In genomic region chr14:56170877-56171422, GRCh38 we compare ENCODE assay signal across 18 cellular contexts. TPM values are rescaled to one million over a fixed set of nuclear protein-coding genes. Genes with fewer than 3 reads are reported as not detected.
A peak's percentile ranks its signal among the peaks of the same experiment; 100 is the strongest.
DNase-seq lines count a peak whose midpoint lies in the region; ATAC-seq and TF ChIP-seq lines count a peak whose summit lies in the region.
"Had no signal": no experiment of that assay in that cellular context is flagged by ENCODE, and none has a peak within 500 bp of the region (broad histone marks: within the 10 kb centered on the region; RNA-seq: fewer than 3 reads in every experiment).

No MANE protein-coding gene starts in this region.

- H3K79me2 ChIP-seq in mammary epithelial cell (ENCODE audit: insufficient read depth, low read length): no peaks in the 10 kb centered on the region

- no peak overlapping the region for H3K4me2 ChIP-seq in mammary epithelial cell (ENCODE audit: insufficient read depth, low read depth, low read length)

- no TSS peak for BruUV-seq in mammary epithelial cell (replicated peaks; lab: Mats Ljungman, UMichigan)

- no peak overlapping the region for H3K4me3 Mint-ChIP-seq in CD4-positive, alpha-beta T cell
- H3K4me3 Mint-ChIP-seq in progenitor cell of endocrine pancreas (ENCODE audit: low read depth): no peak overlapping the region
- H3K4me3 Mint-ChIP-seq: B cell, H9 had no signal

- dilution Hi-C loops in mammary epithelial cell (cut with HindIII; ENCODE audit: low sequenced_read_pairs): no loop called here

- in situ Hi-C loops in mammary epithelial cell (cut with MboI; ENCODE audit: low sequenced_read_pairs in 2 of 2): no loop called here

- peaks cover 7% of the 10 kb centered on the region for H3K9me3 Mint-ChIP-seq in CD4-positive, alpha-beta T cell
- peaks cover 11% of the 10 kb centered on the region for H3K9me3 Mint-ChIP-seq in progenitor cell of endocrine pancreas (ENCODE audit: low read depth)

- no peak for DNase-seq in CD4-positive, alpha-beta T cell
- DNase-seq in HEK293T (ENCODE audit: extremely low spot score): no peak
- peak in 2 of 4 donors; percentile 39 to 40 for DNase-seq in body of pancreas
- DNase-seq in progenitor cell of endocrine pancreas (ENCODE audit: low spot score, unreplicated experiment): no peak
- DNase-seq in mammary epithelial cell: no peak
- no peak for DNase-seq in GF-D8 (lab: John Stamatoyannopoulos, UW)
- DNase-seq: CD4-positive, alpha-beta memory T cell; DMS79 treated with DMSO at 0.1 percent for 48 hours; H9; NCI-H1436; NCI-H2029; NCI-H526 treated with DMSO at 0.1 percent for 48 hours; NK-92 treated with Interleukin-12 subunit alpha and Interleukin-12 subunit beta, amount 100 ng/mL, for 24 hours; PC-3 had no signal

- H3K27me3 ChIP-seq in CD4-positive, alpha-beta T cell (ENCODE audit: control insufficient read depth, insufficient read depth, low read length): no peaks in the 10 kb centered on the region
- no peaks in the 10 kb centered on the region for H3K27me3 ChIP-seq in body of pancreas
- H3K27me3 ChIP-seq in mammary epithelial cell (ENCODE audit: insufficient read depth, low read length): peaks cover 3% of the 10 kb centered on the region

- no peak overlapping the region for H3K27ac ChIP-seq in CD4-positive, alpha-beta T cell (ENCODE audit: low read depth, low read length)
- H3K27ac ChIP-seq in body of pancreas: peak overlapping the region in 3 of 4 donors; percentile 37 to 70 (median 68)
- no peak overlapping the region for H3K27ac ChIP-seq in mammary epithelial cell (ENCODE audit: insufficient read depth, low read depth, low read length)
- H3K27ac ChIP-seq: RWPE1 had no signal

- no peak overlapping the region for H3K4me3 ChIP-seq in body of pancreas
- H3K4me3 ChIP-seq in mammary epithelial cell (replicated peaks in 1 of 3; ENCODE audit: insufficient read depth in 1 of 3, low read depth in 2 of 3, low read length in 3 of 3): no peak overlapping the region
- H3K4me3 ChIP-seq: GM12878 had no signal

- TF ChIP-seq POLR2A in body of pancreas (IDR thresholded peaks at IDR 0.05): no peak

- H3K36me3 ChIP-seq in body of pancreas (replicated peaks in 1 of 2; ENCODE audit: insufficient read depth in 1 of 2, low read depth in 2 of 2) (no peaks in the 10 kb centered on the region), mammary epithelial cell (ENCODE audit: insufficient read depth, low read length) (no peaks in the 10 kb centered on the region)

- no peak for ATAC-seq in CD4-positive, alpha-beta T cell (ENCODE audit: poor library complexity)
- peak; percentile 41 for ATAC-seq in body of pancreas
- ATAC-seq in HG02884 (IDR thresholded peaks at IDR 0.05; ENCODE audit: unreplicated experiment): no peak
- ATAC-seq: GM12878, PC-3 had no signal

- 39 to 44% methylated on average over 7 of the region's 7 CpGs for WGBS in body of pancreas, 2 donors
- 67% methylated on average over 7 of the region's 7 CpGs for WGBS in mammary epithelial cell (ENCODE audit: low coverage, missing lambda C conversion rate)

- peak overlapping the region; percentile 5 for H3K27ac Mint-ChIP-seq in CD4-positive, alpha-beta T cell
- peak overlapping the region; percentile 21 for H3K27ac Mint-ChIP-seq in progenitor cell of endocrine pancreas
- H3K27ac Mint-ChIP-seq: B cell had no signal

- peaks cover 19% of the 10 kb centered on the region for H3K36me3 Mint-ChIP-seq in CD4-positive, alpha-beta T cell (ENCODE audit: low read depth)
- H3K36me3 Mint-ChIP-seq in progenitor cell of endocrine pancreas (ENCODE audit: insufficient read depth): peaks cover 9% of the 10 kb centered on the region

- intact Hi-C loops in CD4-positive, alpha-beta T cell (cut with DNase I, micrococcal nuclease): no loop called here
- intact Hi-C loops in body of pancreas (cut with DNase I): no loop called here
- intact Hi-C loops in mammary epithelial cell (cut with micrococcal nuclease): no loop called here

- H2AFZ ChIP-seq in mammary epithelial cell (ENCODE audit: low read depth, low read length): no peak overlapping the region

- peaks cover 61% of the 10 kb centered on the region for H3K4me1 Mint-ChIP-seq in CD4-positive, alpha-beta T cell (ENCODE audit: low read depth)
- H3K4me1 Mint-ChIP-seq in progenitor cell of endocrine pancreas (ENCODE audit: low read depth): peaks cover 11% of the 10 kb centered on the region

- H4K20me1 ChIP-seq in mammary epithelial cell (ENCODE audit: insufficient read depth, low read length): no peaks in the 10 kb centered on the region

- no peaks in the 10 kb centered on the region for H3K27me3 Mint-ChIP-seq in CD4-positive, alpha-beta T cell
- no peaks in the 10 kb centered on the region for H3K27me3 Mint-ChIP-seq in progenitor cell of endocrine pancreas
- H3K27me3 Mint-ChIP-seq: B cell; CD4-positive, alpha-beta memory T cell had no signal

- H3K4me1 ChIP-seq in body of pancreas (peaks cover 90% of the 10 kb centered on the region), mammary epithelial cell (ENCODE audit: insufficient read depth, low read length) (no peaks in the 10 kb centered on the region)

- H3K9me3 ChIP-seq in CD4-positive, alpha-beta T cell (ENCODE audit: control insufficient read depth, low read length): no peaks in the 10 kb centered on the region
- no peaks in the 10 kb centered on the region for H3K9me3 ChIP-seq in body of pancreas
- no peaks in the 10 kb centered on the region for H3K9me3 ChIP-seq in mammary epithelial cell (replicated peaks; ENCODE audit: insufficient read depth, low read length)

- CTCF ChIA-PET in CD4-positive, alpha-beta T cell (lab: Charles Lee): no interaction called here
- CTCF ChIA-PET in HEK293T (lab: Yijun Ruan, JAX) (no interaction called here), mammary epithelial cell (lab: Charles Lee; ENCODE audit: low non-redundant PET) (no interaction called here)

- POLR2A ChIA-PET in CD4-positive, alpha-beta T cell (lab: Charles Lee): no interaction called here
- POLR2A ChIA-PET in HEK293T (lab: Yijun Ruan, JAX): no interaction called here

- no peak for TF ChIP-seq CTCF in CD4-positive, alpha-beta T cell (IDR thresholded peaks at IDR 0.05)
- TF ChIP-seq CTCF in body of pancreas (IDR thresholded peaks at IDR 0.05) (no peak), progenitor cell of endocrine pancreas (IDR thresholded peaks at IDR 0.05; ENCODE audit: unreplicated experiment) (no peak), mammary epithelial cell (conservative IDR thresholded peaks at IDR 0.05 in 1 of 2, IDR thresholded peaks at IDR 0.05 in 1 of 2; ENCODE audit: extremely low read depth in 1 of 2, insufficient read depth in 1 of 2, low read depth in 1 of 2, low read length in 2 of 2) (no peak)

- H3K9ac ChIP-seq in mammary epithelial cell (ENCODE audit: insufficient read depth, low read length): no peak overlapping the region

TF ChIP-seq in HEK293T, 16 proteins besides CTCF, POLR2A, EP300 and RAD21:
- TF ChIP-seq FOXM1 (IDR thresholded peaks at IDR 0.05; ENCODE audit: borderline replicate concordance): no peak
- 0 out of 2 replicates have a peak, but pooled peaks have one; percentile 26 for TF ChIP-seq PKNOX1 (IDR thresholded peaks at IDR 0.05)

RNA-seq across cellular contexts. Expression of gene PELI2, which starts 52.7 kb away (rescaled TPM):
- total RNA-seq in CD4-positive, alpha-beta T cell: 10 to 100 TPM; 12.2 to 15.9 TPM
- total RNA-seq in body of pancreas: 10 to 100 TPM; 31.6 to 41.8 TPM
- total RNA-seq in progenitor cell of endocrine pancreas: 28.5 and 32.2 TPM in 2 replicates
- total RNA-seq in mammary epithelial cell: under 1 TPM in 1 of 2 donors, not detected in 1; 0.33 TPM
- not detected for polyA plus RNA-seq in mammary epithelial cell
- not detected for polyA minus RNA-seq in mammary epithelial cell

Comparison
In these comparisons a context has a peak if more than half of its experiments do, and no peak if none do; other contexts are left out.
1. H3K27ac ChIP-seq: peak in body of pancreas (3 of 4); none in CD4-positive, alpha-beta T cell (single experiment) and mammary epithelial cell (single experiment).
2. RNA of gene PELI2, which starts 52.7 kb away (total RNA-seq): 31.6 to 41.8 TPM in body of pancreas, 28.5 to 32.2 TPM in progenitor cell of endocrine pancreas and 12.2 to 15.9 TPM in CD4-positive, alpha-beta T cell; 0.33 TPM in mammary epithelial cell; every median in the first group is over 4 times any median in the second.